In the genomic region with DNA sequence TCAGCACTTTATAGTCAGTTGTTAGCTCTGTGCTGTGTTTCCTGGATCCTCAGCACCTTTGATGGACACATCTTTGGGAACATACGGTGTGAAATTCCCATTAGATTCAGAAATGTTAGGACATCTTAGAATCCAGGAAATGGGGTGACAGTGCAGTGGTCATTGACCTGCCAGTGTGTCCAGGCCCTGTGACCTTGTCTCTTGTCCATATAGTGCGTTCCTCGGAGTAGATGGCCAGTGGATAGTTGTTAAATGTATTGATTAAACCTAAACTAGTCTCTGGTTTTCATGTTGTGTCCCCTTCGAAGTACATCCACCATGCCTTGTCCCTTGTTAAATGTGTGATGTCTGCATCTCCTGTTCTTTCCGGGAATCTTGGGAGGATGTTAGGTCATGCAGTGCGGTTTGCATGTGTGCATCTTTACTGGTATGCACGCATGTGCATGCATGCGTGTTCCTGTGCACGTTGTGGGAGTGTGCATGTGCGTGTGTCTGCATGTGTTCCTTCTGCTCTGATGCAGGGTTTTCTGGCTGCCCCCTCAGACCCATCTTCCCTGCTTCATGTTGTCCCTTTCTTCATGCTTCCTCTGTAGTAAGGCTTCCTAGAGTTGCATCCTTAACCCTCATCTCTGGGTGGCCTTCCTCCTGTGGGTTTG, we compare ENCODE assay signal across 13 cellular contexts. TPM values are rescaled to one million over a fixed set of nuclear protein-coding genes. Genes with fewer than 3 reads are reported as not detected.
DNase-seq lines count a peak whose midpoint lies in the region; TF ChIP-seq lines count a peak whose summit lies in the region.
"Had no signal": no experiment of that assay in that cellular context is flagged by ENCODE, and none has a peak within 500 bp of the region (broad histone marks: within the 10 kb centered on the region; RNA-seq: fewer than 3 reads in every experiment).

No MANE protein-coding gene starts in this region.

- intact Hi-C loops in Caco-2 (cut with micrococcal nuclease; ENCODE audit: unreplicated experiment) = loop anchor here (5.0 kb wide), 1 partner anchor 67 kb away; a partner anchor contains a TSS
- intact Hi-C loops in activated T-helper 1 cell treated with anti-CD3 and anti-CD28 coated beads, Interleukin-12 subunit alpha, Interleukin-12 subunit beta, Interleukin-2, Interleukin-4 antibody, amounts not matched to agents 30 ng/mL and 10 ng/mL and 1 ng/mL, durations not matched to agents 14 hours and 24 hours and 36 hours (cut with micrococcal nuclease) = no loop called here

- peaks cover 3% of the 10 kb centered on the region for H3K36me3 ChIP-seq in Caco-2 (ENCODE audit: control insufficient read depth, insufficient read depth, low read length)
- peaks cover 54% of the 10 kb centered on the region for H3K36me3 ChIP-seq in mesodermal cell (ENCODE audit: control insufficient read depth, insufficient read depth, low read length)

- peak overlapping the region; percentile 35; the same call in 1 of the 2 replicates for H3K27ac ChIP-seq in 22Rv1
- peak overlapping the region; percentile 6 for H3K27ac ChIP-seq in mesodermal cell (ENCODE audit: low read depth, low read length, severe bottlenecking)

- H3K4me1 ChIP-seq in Caco-2 (peaks cover 23% of the 10 kb centered on the region), mesodermal cell (ENCODE audit: control insufficient read depth, insufficient read depth, low read length, poor library complexity, severe bottlenecking) (peaks cover 13% of the 10 kb centered on the region)

- H3K4me3 ChIP-seq in Caco-2 (ENCODE audit: low read depth, low read length) (no peak overlapping the region), mesodermal cell (ENCODE audit: extremely low read depth, insufficient read depth, low read length, poor library complexity, severe bottlenecking) (no peak overlapping the region)
- H3K4me3 ChIP-seq: heart left ventricle, left lung had no signal

- 93 to 97% methylated on average over 8 to 10 of the region's 10 CpGs for WGBS in mesodermal cell (ENCODE audit: insufficient coverage in 2 of 2), 2 experiments

- CTCF ChIA-PET in Caco-2 (lab: Charles Lee) = interaction anchor here (1.0 kb wide), 1 partner anchor 46 kb away, joined by 3 read pairs; no protein-coding TSS in a partner anchor

- H3K27me3 Mint-ChIP-seq in Caco-2 (ENCODE audit: insufficient read depth, unreplicated experiment) = no peaks in the 10 kb centered on the region
- no peaks in the 10 kb centered on the region for H3K27me3 Mint-ChIP-seq in activated T-helper 1 cell treated with anti-CD3 and anti-CD28 coated beads, Interleukin-12 subunit alpha, Interleukin-12 subunit beta, Interleukin-2, Interleukin-4 antibody, amounts not matched to agents 30 ng/mL and 10 ng/mL and 1 ng/mL, durations not matched to agents 14 hours and 24 hours and 36 hours (ENCODE audit: insufficient read depth)
- H3K27me3 Mint-ChIP-seq: B cell; stimulated activated naive B cell treated with anti-CD40 and anti-IgM and Interleukin-4, amounts not matched to agents 10 μg/mL and 1 μg/mL and 100 μg/mL, for 72 hours had no signal

- H3K4me1 Mint-ChIP-seq in Caco-2 (ENCODE audit: low read depth, unreplicated experiment) = peaks cover 22% of the 10 kb centered on the region
- H3K4me1 Mint-ChIP-seq in activated T-helper 1 cell treated with anti-CD3 and anti-CD28 coated beads, Interleukin-12 subunit alpha, Interleukin-12 subunit beta, Interleukin-2, Interleukin-4 antibody, amounts not matched to agents 30 ng/mL and 10 ng/mL and 1 ng/mL, durations not matched to agents 14 hours and 24 hours and 36 hours (ENCODE audit: low read depth) = peaks cover 44% of the 10 kb centered on the region

- no peaks in the 10 kb centered on the region for H3K27me3 ChIP-seq in Caco-2 (replicated peaks; ENCODE audit: control insufficient read depth, insufficient read depth, low read length)
- H3K27me3 ChIP-seq: heart left ventricle, left lung had no signal

- POLR2A ChIA-PET in Caco-2 (lab: Charles Lee) = no interaction called here

- H3K4me3 Mint-ChIP-seq in Caco-2 (ENCODE audit: unreplicated experiment) = peak overlapping the region; percentile 63
- peak overlapping the region; percentile 53 for H3K4me3 Mint-ChIP-seq in activated T-helper 1 cell treated with anti-CD3 and anti-CD28 coated beads, Interleukin-12 subunit alpha, Interleukin-12 subunit beta, Interleukin-2, Interleukin-4 antibody, amounts not matched to agents 30 ng/mL and 10 ng/mL and 1 ng/mL, durations not matched to agents 14 hours and 24 hours and 36 hours
- H3K4me3 Mint-ChIP-seq: stimulated activated naive B cell treated with anti-CD40 and anti-IgM and Interleukin-4, amounts not matched to agents 10 μg/mL and 1 μg/mL and 100 μg/mL, for 72 hours had no signal

- no TSS peak for BruUV-seq in Caco-2 (replicated peaks; lab: Mats Ljungman, UMichigan)

- peaks cover 73% of the 10 kb centered on the region for H3K36me3 Mint-ChIP-seq in Caco-2 (ENCODE audit: insufficient read depth, unreplicated experiment)
- peaks cover 25% of the 10 kb centered on the region for H3K36me3 Mint-ChIP-seq in activated T-helper 1 cell treated with anti-CD3 and anti-CD28 coated beads, Interleukin-12 subunit alpha, Interleukin-12 subunit beta, Interleukin-2, Interleukin-4 antibody, amounts not matched to agents 30 ng/mL and 10 ng/mL and 1 ng/mL, durations not matched to agents 14 hours and 24 hours and 36 hours (ENCODE audit: low read depth)

- TF ChIP-seq CTCF in 22Rv1 (IDR thresholded peaks at IDR 0.05) (no peak), Caco-2 (IDR thresholded peaks at IDR 0.05; ENCODE audit: insufficient read depth in 1 of 2, low read depth in 1 of 2, low read length in 1 of 2, severe bottlenecking in 1 of 2, unreplicated experiment in 1 of 2) (no peak)

- no peaks in the 10 kb centered on the region for H3K9me3 Mint-ChIP-seq in Caco-2 (ENCODE audit: unreplicated experiment)
- no peaks in the 10 kb centered on the region for H3K9me3 Mint-ChIP-seq in activated T-helper 1 cell treated with anti-CD3 and anti-CD28 coated beads, Interleukin-12 subunit alpha, Interleukin-12 subunit beta, Interleukin-2, Interleukin-4 antibody, amounts not matched to agents 30 ng/mL and 10 ng/mL and 1 ng/mL, durations not matched to agents 14 hours and 24 hours and 36 hours
- H3K9me3 Mint-ChIP-seq: stimulated activated naive B cell treated with anti-CD40 and anti-IgM and Interleukin-4, amounts not matched to agents 10 μg/mL and 1 μg/mL and 100 μg/mL, for 72 hours had no signal

- peak overlapping the region; percentile 59 for H3K27ac Mint-ChIP-seq in Caco-2 (ENCODE audit: unreplicated experiment)
- peak overlapping the region; percentile 55 for H3K27ac Mint-ChIP-seq in activated T-helper 1 cell treated with anti-CD3 and anti-CD28 coated beads, Interleukin-12 subunit alpha, Interleukin-12 subunit beta, Interleukin-2, Interleukin-4 antibody, amounts not matched to agents 30 ng/mL and 10 ng/mL and 1 ng/mL, durations not matched to agents 14 hours and 24 hours and 36 hours
- H3K27ac Mint-ChIP-seq: B cell; stimulated activated naive B cell treated with anti-CD40 and anti-IgM and Interleukin-4, amounts not matched to agents 10 μg/mL and 1 μg/mL and 100 μg/mL, for 72 hours had no signal

- no peak for DNase-seq in Caco-2
- no peak for DNase-seq in activated T-helper 1 cell treated with anti-CD3 and anti-CD28 coated beads, Interleukin-12 subunit alpha, Interleukin-12 subunit beta, Interleukin-2, Interleukin-4 antibody, amounts not matched to agents 30 ng/mL and 10 ng/mL and 1 ng/mL, durations not matched to agents 14 hours and 24 hours and 36 hours (ENCODE audit: low spot score)
- no peak for DNase-seq in GDM1 (lab: John Stamatoyannopoulos, UW)
- no peak for DNase-seq in NCI-H1092 treated with DMSO at 0.1 percent for 48 hours (lab: John Stamatoyannopoulos, UW)
- no peak for DNase-seq in GF-D8 (lab: John Stamatoyannopoulos, UW)
- no peak for DNase-seq in SKM-1 (lab: John Stamatoyannopoulos, UW; ENCODE audit: unreplicated experiment)
- DNase-seq: stimulated activated naive B cell treated with anti-CD40 and anti-IgM and Interleukin-4, amounts not matched to agents 10 μg/mL and 1 μg/mL and 100 μg/mL, for 72 hours; T1000 had no signal

- no peaks in the 10 kb centered on the region for H3K9me3 ChIP-seq in Caco-2
- no peaks in the 10 kb centered on the region for H3K9me3 ChIP-seq in mesodermal cell (ENCODE audit: control insufficient read depth, low read length)
- H3K9me3 ChIP-seq: heart left ventricle, left lung had no signal

RNA-seq across cellular contexts. Expression of a gene that starts 4.0 kb away (rescaled TPM):
- 53.1 and 60.0 TPM in 2 replicates for total RNA-seq in Caco-2 (2022)
- 79.3 and 81.0 TPM in 2 replicates for total RNA-seq in activated T-helper 1 cell treated with anti-CD3 and anti-CD28 coated beads, Interleukin-12 subunit alpha, Interleukin-12 subunit beta, Interleukin-2, Interleukin-4 antibody, amounts not matched to agents 30 ng/mL and 10 ng/mL and 1 ng/mL, durations not matched to agents 14 hours and 24 hours and 36 hours
- polyA plus RNA-seq in mesodermal cell (2013, experiment 1 of 2) = 17.1 TPM
- 15.7 TPM for polyA plus RNA-seq in mesodermal cell (2013, experiment 2 of 2)

RNA-seq across cellular contexts. Expression of a gene that starts 31.9 kb away (rescaled TPM):
- total RNA-seq in Caco-2 (2022) = 365 and 385 TPM in 2 replicates
- total RNA-seq in activated T-helper 1 cell treated with anti-CD3 and anti-CD28 coated beads, Interleukin-12 subunit alpha, Interleukin-12 subunit beta, Interleukin-2, Interleukin-4 antibody, amounts not matched to agents 30 ng/mL and 10 ng/mL and 1 ng/mL, durations not matched to agents 14 hours and 24 hours and 36 hours = 509 and 524 TPM in 2 replicates
- 402 TPM for polyA plus RNA-seq in mesodermal cell (2013, experiment 1 of 2)
- polyA plus RNA-seq in mesodermal cell (2013, experiment 2 of 2) = 385 TPM

RNA-seq across cellular contexts. Expression of a gene that starts 33.0 kb away (rescaled TPM):
- total RNA-seq in Caco-2 (2022) = 41.1 and 43.0 TPM in 2 replicates
- 142 and 161 TPM in 2 replicates for total RNA-seq in activated T-helper 1 cell treated with anti-CD3 and anti-CD28 coated beads, Interleukin-12 subunit alpha, Interleukin-12 subunit beta, Interleukin-2, Interleukin-4 antibody, amounts not matched to agents 30 ng/mL and 10 ng/mL and 1 ng/mL, durations not matched to agents 14 hours and 24 hours and 36 hours
- 22.9 TPM for polyA plus RNA-seq in mesodermal cell (2013, experiment 1 of 2)
- 24.9 TPM for polyA plus RNA-seq in mesodermal cell (2013, experiment 2 of 2)

RNA-seq across cellular contexts. Expression of a gene that starts 47.6 kb away (rescaled TPM):
- 39.9 and 45.7 TPM in 2 replicates for total RNA-seq in Caco-2 (2022)
- 83.9 and 92.3 TPM in 2 replicates for total RNA-seq in activated T-helper 1 cell treated with anti-CD3 and anti-CD28 coated beads, Interleukin-12 subunit alpha, Interleukin-12 subunit beta, Interleukin-2, Interleukin-4 antibody, amounts not matched to agents 30 ng/mL and 10 ng/mL and 1 ng/mL, durations not matched to agents 14 hours and 24 hours and 36 hours
- 49.3 TPM for polyA plus RNA-seq in mesodermal cell (2013, experiment 1 of 2)
- 40.6 TPM for polyA plus RNA-seq in mesodermal cell (2013, experiment 2 of 2)
